8 cellular contexts compared by ENCODE assay signal in the genomic region with DNA sequence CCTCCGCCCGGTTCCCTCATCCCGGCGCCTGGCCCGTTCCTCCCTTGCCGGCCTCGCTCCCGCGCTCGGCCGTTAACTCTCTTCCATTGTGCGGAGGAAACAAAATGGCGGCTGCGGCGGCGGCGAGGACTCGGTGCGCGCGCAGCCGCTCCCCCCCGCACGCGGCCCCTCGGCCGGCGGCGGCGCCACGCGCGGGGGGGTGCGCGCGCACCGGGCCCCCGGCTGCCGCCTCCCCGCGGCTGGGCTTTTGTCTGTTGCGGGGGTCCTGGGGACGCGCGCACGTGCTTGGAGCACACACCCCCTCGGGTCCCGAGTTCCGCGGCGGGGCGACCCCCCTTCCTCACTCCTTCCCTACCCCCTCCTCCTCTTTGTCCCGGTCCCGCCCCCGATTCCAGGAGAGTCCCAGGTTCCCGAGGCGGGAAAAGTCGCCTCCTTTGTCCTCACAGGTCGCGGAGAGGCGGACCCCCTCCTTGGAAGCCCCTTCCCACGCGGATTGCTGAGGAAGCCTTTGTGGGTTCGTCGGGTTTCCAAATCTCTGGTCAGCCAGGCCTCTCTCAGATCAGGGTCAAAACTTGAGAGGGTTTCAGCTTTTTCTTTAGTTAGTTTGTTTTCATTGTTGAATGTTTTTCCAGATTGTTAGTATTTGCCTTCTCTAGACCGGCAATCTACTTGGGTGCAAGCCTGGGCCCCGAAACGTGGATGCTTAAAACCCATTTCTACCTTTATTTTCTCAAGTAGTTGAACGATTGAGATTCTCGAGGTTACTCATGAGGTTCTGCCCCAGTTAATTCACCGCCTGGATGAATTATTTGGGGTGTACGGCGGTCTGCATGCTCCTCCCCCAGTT. TPM values are rescaled to one million over a fixed set of nuclear protein-coding genes. Genes with fewer than 3 reads are reported as not detected.
A peak's percentile ranks its signal among the peaks of the same experiment; 100 is the strongest.
DNase-seq lines count a peak whose midpoint lies in the region; ATAC-seq, FAIRE-seq and TF ChIP-seq lines count a peak whose summit lies in the region.

No MANE protein-coding gene starts in this region.

- no peak for FAIRE-seq in bronchial epithelial cell (lab: Jason Lieb, UNC)

- no peaks in the 10 kb centered on the region for H3K27me3 ChIP-seq in bronchial epithelial cell (ENCODE audit: control insufficient read depth, insufficient read depth, low read length)

- peak; percentile 9 for ATAC-seq in GM21367 (IDR thresholded peaks at IDR 0.05; ENCODE audit: unreplicated experiment)
- no peak for ATAC-seq in HG02973 (IDR thresholded peaks at IDR 0.05; ENCODE audit: unreplicated experiment)

- TF ChIP-seq CTCF in bronchial epithelial cell (IDR thresholded peaks at IDR 0.05; ENCODE audit: insufficient read depth, low read length, severe bottlenecking) = no peak

- peak; percentile 34 for DNase-seq in CMK (ENCODE audit: low read depth)
- DNase-seq in LoVo (ENCODE audit: low spot score) = peak; percentile 65
- DNase-seq in T-helper 9 cell = peak; percentile 56
- DNase-seq in bronchial epithelial cell (ENCODE audit: low read depth) = no peak
- peak; percentile 77 for DNase-seq in islet precursor cell
- DNase-seq in stimulated activated CD4-positive, alpha-beta T cell treated with anti-CD3 and anti-CD28 coated beads, Interleukin-1b, Interleukin-23, amount 100 ng/mL, for 1 hour (ENCODE audit: low read depth in 2 of 2) = peak; percentile 15 to 30

- peak overlapping the region; percentile 72 for H3K4me3 ChIP-seq in bronchial epithelial cell (ENCODE audit: low read depth, low read length)

- no peaks in the 10 kb centered on the region for H3K36me3 ChIP-seq in bronchial epithelial cell (ENCODE audit: control insufficient read depth, insufficient read depth, low read length)

RNA-seq across cellular contexts. Expression of a gene that starts 0.7 kb away (rescaled TPM):
- 85.8 and 97.4 TPM in 2 replicates for total RNA-seq in bronchial epithelial cell

RNA-seq across cellular contexts. Expression of a gene that starts 29.5 kb away (rescaled TPM):
- 18.7 and 36.0 TPM in 2 replicates for total RNA-seq in bronchial epithelial cell

RNA-seq across cellular contexts. Expression of a gene that starts 46.4 kb away (rescaled TPM):
- 18.8 and 32.9 TPM in 2 replicates for total RNA-seq in bronchial epithelial cell
